ENCODE assay signal across 8 cellular contexts in the genomic region with DNA sequence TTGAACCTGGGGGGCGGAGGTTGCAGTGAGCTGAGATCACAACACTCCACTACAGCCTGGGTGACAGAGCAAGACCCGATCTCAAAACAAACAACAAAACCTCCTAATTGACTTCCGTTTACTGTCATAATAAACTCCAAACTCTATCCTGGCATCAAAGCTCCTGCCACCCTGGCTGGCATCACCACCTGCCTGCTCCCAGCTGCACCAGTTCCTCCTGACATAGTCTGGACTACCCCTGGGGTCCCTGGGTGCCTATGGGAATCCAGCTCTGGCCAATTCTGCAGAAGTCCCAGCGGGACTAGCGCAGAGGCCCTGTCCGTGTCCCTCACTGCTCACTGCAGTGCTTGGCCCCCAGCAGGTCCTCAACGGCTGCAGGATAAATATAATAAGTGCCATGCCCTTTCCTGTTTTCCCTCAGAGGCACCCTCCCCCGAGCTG. TPM values are rescaled to one million over a fixed set of nuclear protein-coding genes. Genes with fewer than 3 reads are reported as not detected.
DNase-seq lines count a peak whose midpoint lies in the region; ATAC-seq, FAIRE-seq and TF ChIP-seq lines count a peak whose summit lies in the region.

No MANE protein-coding gene starts in this region.

- no peaks in the 10 kb centered on the region for H3K27me3 ChIP-seq in thyroid gland

- CTCF ChIA-PET in activated CD8-positive, alpha-beta T cell treated with anti-CD3 and anti-CD28 coated beads, Interleukin-2, amount 10 ng/mL, durations not matched to agents 7 days and 5 days (lab: Charles Lee) = interaction anchor here (0.8 to 2.3 kb wide), 5 partner anchors 25 to 107 kb away, joined by 3 to 17 read pairs (median 9); no protein-coding TSS in a partner anchor

- H3K27ac Mint-ChIP-seq in activated T-cell treated with anti-CD3 and anti-CD28 coated beads, Interleukin-2, amount 50 U/mL, for 72 hours = no peak overlapping the region
- H3K27ac Mint-ChIP-seq in activated CD8-positive, alpha-beta T cell treated with anti-CD3 and anti-CD28 coated beads, Interleukin-2, amount 10 ng/mL, durations not matched to agents 7 days and 5 days = peak overlapping the region; percentile 86

- WGBS in thyroid gland, 2 donors = 23 to 38% methylated on average over 3 to 8 of the region's 8 CpGs

- TF ChIP-seq POLR2A in thyroid gland (IDR thresholded peaks at IDR 0.05) = no peak

- H3K4me1 Mint-ChIP-seq in activated T-cell treated with anti-CD3 and anti-CD28 coated beads, Interleukin-2, amount 50 U/mL, for 72 hours (ENCODE audit: low read depth) = peaks cover 18% of the 10 kb centered on the region
- H3K4me1 Mint-ChIP-seq in activated CD8-positive, alpha-beta T cell treated with anti-CD3 and anti-CD28 coated beads, Interleukin-2, amount 10 ng/mL, durations not matched to agents 7 days and 5 days (ENCODE audit: low read depth) = peaks cover 22% of the 10 kb centered on the region

- peak overlapping the region; percentile 44 to 94 for H3K4me3 ChIP-seq in kidney (ENCODE audit: low read length in 2 of 2)
- peak overlapping the region in 2 of 3 donors; percentile 36 to 96 for H3K4me3 ChIP-seq in thyroid gland (replicated peaks in 1 of 3)

- H3K9me3 Mint-ChIP-seq in activated T-cell treated with anti-CD3 and anti-CD28 coated beads, Interleukin-2, amount 50 U/mL, for 72 hours = no peaks in the 10 kb centered on the region
- H3K9me3 Mint-ChIP-seq in activated CD8-positive, alpha-beta T cell treated with anti-CD3 and anti-CD28 coated beads, Interleukin-2, amount 10 ng/mL, durations not matched to agents 7 days and 5 days (ENCODE audit: insufficient read depth) = no peaks in the 10 kb centered on the region

- intact Hi-C loops in kidney (cut with DNase I) = no loop called here
- intact Hi-C loops in thyroid gland (cut with DNase I) = no loop called here
- intact Hi-C loops in sciatic nerve (cut with DNase I) = no loop called here

- TF ChIP-seq CTCF in kidney (IDR thresholded peaks at IDR 0.05; ENCODE audit: borderline replicate concordance, extremely low read depth, insufficient read depth) = no peak
- no peak for TF ChIP-seq CTCF in thyroid gland (IDR thresholded peaks at IDR 0.05)

- no peak for DNase-seq in activated T-cell treated with anti-CD3 and anti-CD28 coated beads, Interleukin-2, amount 50 U/mL, for 72 hours
- no peak for DNase-seq in activated T-cell treated with anti-CD3 and anti-CD28 coated beads, Interleukin-2, amount 50 U/mL, for 48 hours
- DNase-seq in activated CD8-positive, alpha-beta T cell treated with anti-CD3 and anti-CD28 coated beads, Interleukin-2, amount 10 ng/mL, durations not matched to agents 7 days and 5 days = no peak
- DNase-seq in kidney (no peak), thyroid gland (no peak), sciatic nerve (ENCODE audit: low spot score) (no peak)
- DNase-seq in stimulated activated CD4-positive, alpha-beta T cell treated with anti-CD3 and anti-CD28 coated beads, Interleukin-2, amount 100 ng/mL, for 24 hours = no peak

- H3K36me3 Mint-ChIP-seq in activated T-cell treated with anti-CD3 and anti-CD28 coated beads, Interleukin-2, amount 50 U/mL, for 72 hours (ENCODE audit: insufficient read depth in 2 of 2) = peaks cover 0 to 1% of the 10 kb centered on the region in 2 donors
- H3K36me3 Mint-ChIP-seq in activated CD8-positive, alpha-beta T cell treated with anti-CD3 and anti-CD28 coated beads, Interleukin-2, amount 10 ng/mL, durations not matched to agents 7 days and 5 days (ENCODE audit: low read depth) = peaks cover 3% of the 10 kb centered on the region

- H3K9me3 ChIP-seq in kidney (ENCODE audit: control insufficient read depth in 1 of 2, low read length in 2 of 2) = no peaks in the 10 kb centered on the region
- H3K9me3 ChIP-seq in thyroid gland = no peaks in the 10 kb centered on the region

- H3K4me3 Mint-ChIP-seq in activated T-cell treated with anti-CD3 and anti-CD28 coated beads, Interleukin-2, amount 50 U/mL, for 72 hours = peak overlapping the region; percentile 91 to 92
- H3K4me3 Mint-ChIP-seq in activated CD8-positive, alpha-beta T cell treated with anti-CD3 and anti-CD28 coated beads, Interleukin-2, amount 10 ng/mL, durations not matched to agents 7 days and 5 days = peak overlapping the region; percentile 94

- ATAC-seq in activated T-cell treated with anti-CD3 and anti-CD28 coated beads, Interleukin-2, amount 50 U/mL, for 72 hours (replicated peaks in 1 of 2) = no peak
- peak; percentile 6 for ATAC-seq in activated CD8-positive, alpha-beta T cell treated with anti-CD3 and anti-CD28 coated beads, Interleukin-2, amount 10 ng/mL, durations not matched to agents 7 days and 5 days
- ATAC-seq in sciatic nerve (no peak), GM18861 (IDR thresholded peaks at IDR 0.05; ENCODE audit: unreplicated experiment) (no peak)

- FAIRE-seq in kidney (lab: Jason Lieb, UNC) = no peak

- peak overlapping the region in 1 of 2 donors; percentile 55 for H3K9ac ChIP-seq in kidney (ENCODE audit: low read length in 2 of 2)

- H3K27ac ChIP-seq in kidney (ENCODE audit: low read depth in 2 of 2, low read length in 2 of 2) (no peak overlapping the region), thyroid gland (peak overlapping the region; percentile 11 to 77 (median 66))

- H3K36me3 ChIP-seq in kidney (ENCODE audit: control insufficient read depth in 1 of 2, insufficient read depth in 2 of 2, low read length in 2 of 2) (peaks cover 2 to 6% of the 10 kb centered on the region in 2 donors), thyroid gland (peaks cover 0 to 5% of the 10 kb centered on the region in 2 donors)

- H3K4me1 ChIP-seq in kidney (ENCODE audit: control insufficient read depth in 1 of 2, insufficient read depth in 1 of 2, low read depth in 1 of 2, low read length in 2 of 2) (peaks cover 4 to 29% of the 10 kb centered on the region in 2 donors), thyroid gland (peaks cover 29 to 47% of the 10 kb centered on the region in 2 donors)

- POLR2A ChIA-PET in activated CD8-positive, alpha-beta T cell treated with anti-CD3 and anti-CD28 coated beads, Interleukin-2, amount 10 ng/mL, durations not matched to agents 7 days and 5 days (lab: Charles Lee) = interaction anchor here (0.9 to 1.8 kb wide), 3 partner anchors 39 to 265 kb away, joined by 3 to 5 read pairs (median 5); a partner anchor contains a TSS

- H3K27me3 Mint-ChIP-seq in activated T-cell treated with anti-CD3 and anti-CD28 coated beads, Interleukin-2, amount 50 U/mL, for 72 hours (ENCODE audit: low read depth) = no peaks in the 10 kb centered on the region
- no peaks in the 10 kb centered on the region for H3K27me3 Mint-ChIP-seq in activated CD8-positive, alpha-beta T cell treated with anti-CD3 and anti-CD28 coated beads, Interleukin-2, amount 10 ng/mL, durations not matched to agents 7 days and 5 days (ENCODE audit: low read depth)

RNA-seq across cellular contexts. Expression of a gene that starts 0.7 kb away (rescaled TPM):
- 10 to 100 TPM; 13.2 to 21.0 TPM for total RNA-seq in activated T-cell treated with anti-CD3 and anti-CD28 coated beads, Interleukin-2, amount 50 U/mL, for 72 hours
- 10 to 100 TPM; 29.9 to 35.3 TPM for total RNA-seq in activated CD8-positive, alpha-beta T cell treated with anti-CD3 and anti-CD28 coated beads, Interleukin-2, amount 10 ng/mL, durations not matched to agents 7 days and 5 days
- total RNA-seq in kidney (15.3 TPM), thyroid gland (10 to 100 TPM in 3 of 4 donors, 1 to 10 TPM in 1; 6.1 to 38.7 (median 25.0) TPM), sciatic nerve (21.8 TPM)
- polyA plus RNA-seq in kidney (ENCODE audit: insufficient read depth, low read depth, low replicate concordance) = 36.0 TPM

RNA-seq across cellular contexts. Expression of a gene that starts 0.9 kb away (rescaled TPM):
- 10 to 100 TPM; 96.6 to 98.4 TPM for total RNA-seq in activated T-cell treated with anti-CD3 and anti-CD28 coated beads, Interleukin-2, amount 50 U/mL, for 72 hours
- 10 to 100 TPM; 87.9 to 97.4 TPM for total RNA-seq in activated CD8-positive, alpha-beta T cell treated with anti-CD3 and anti-CD28 coated beads, Interleukin-2, amount 10 ng/mL, durations not matched to agents 7 days and 5 days
- total RNA-seq in kidney (151 TPM), thyroid gland (100 to 1,000 TPM; 101 to 148 (median 109) TPM), sciatic nerve (156 TPM)
- polyA plus RNA-seq in kidney (ENCODE audit: insufficient read depth, low read depth, low replicate concordance) = 40.0 TPM

RNA-seq across cellular contexts. Expression of a gene that starts 20.2 kb away (rescaled TPM):
- 1 to 10 TPM; 2.2 to 3.0 TPM for total RNA-seq in activated T-cell treated with anti-CD3 and anti-CD28 coated beads, Interleukin-2, amount 50 U/mL, for 72 hours
- total RNA-seq in activated CD8-positive, alpha-beta T cell treated with anti-CD3 and anti-CD28 coated beads, Interleukin-2, amount 10 ng/mL, durations not matched to agents 7 days and 5 days = 1 to 10 TPM; 1.4 to 2.8 TPM
- total RNA-seq in kidney (238 TPM), thyroid gland (100 to 1,000 TPM in 1 of 4 donors, 10 to 100 TPM in 3; 73.8 to 146 (median 81.6) TPM), sciatic nerve (107 TPM)
- polyA plus RNA-seq in kidney (ENCODE audit: insufficient read depth, low read depth, low replicate concordance) = 405 TPM

RNA-seq across cellular contexts. Expression of a gene that starts 27.3 kb away (rescaled TPM):
- 1 to 10 TPM; 1.5 to 1.9 TPM for total RNA-seq in activated T-cell treated with anti-CD3 and anti-CD28 coated beads, Interleukin-2, amount 50 U/mL, for 72 hours
- under 1 TPM in 1 of 2 experiments, not detected in 1; 0.73 TPM for total RNA-seq in activated CD8-positive, alpha-beta T cell treated with anti-CD3 and anti-CD28 coated beads, Interleukin-2, amount 10 ng/mL, durations not matched to agents 7 days and 5 days
- total RNA-seq in kidney (not detected), thyroid gland (under 1 TPM in 2 of 4 donors, not detected in 2; 0.54 to 0.63 TPM), sciatic nerve (0.36 TPM)
- not detected for polyA plus RNA-seq in kidney (ENCODE audit: insufficient read depth, low read depth, low replicate concordance)

RNA-seq across cellular contexts. Expression of a gene that starts 37.3 kb away (rescaled TPM):
- 100 to 1,000 TPM in 1 of 2 donors, 10 to 100 TPM in 1; 87.1 to 110 TPM for total RNA-seq in activated T-cell treated with anti-CD3 and anti-CD28 coated beads, Interleukin-2, amount 50 U/mL, for 72 hours
- 10 to 100 TPM; 75.1 to 75.9 TPM for total RNA-seq in activated CD8-positive, alpha-beta T cell treated with anti-CD3 and anti-CD28 coated beads, Interleukin-2, amount 10 ng/mL, durations not matched to agents 7 days and 5 days
- total RNA-seq in kidney (34.9 TPM), thyroid gland (10 to 100 TPM; 19.0 to 38.4 (median 27.4) TPM), sciatic nerve (34.5 TPM)
- polyA plus RNA-seq in kidney (ENCODE audit: insufficient read depth, low read depth, low replicate concordance) = 14.3 TPM

Comparison
In these comparisons a context has a peak if more than half of its experiments do, and no peak if none do; other contexts are left out.
1. H3K27ac ChIP-seq: peak in thyroid gland (3 of 3); none in kidney (0 of 2).
2. RNA of a gene that starts 20.2 kb away (total RNA-seq): 238 TPM in kidney (single experiment), 107 TPM in sciatic nerve (single experiment) and 73.8 to 146 TPM in thyroid gland; 2.2 to 3.0 TPM in activated T-cell treated with anti-CD3 and anti-CD28 coated beads, Interleukin-2, amount 50 U/mL, for 72 hours and 1.4 to 2.8 TPM in activated CD8-positive, alpha-beta T cell treated with anti-CD3 and anti-CD28 coated beads, Interleukin-2, amount 10 ng/mL, durations not matched to agents 7 days and 5 days; every median in the first group is over 10 times any median in the second.